ENCODE assay signal across 31 cellular contexts in the genomic region with DNA sequence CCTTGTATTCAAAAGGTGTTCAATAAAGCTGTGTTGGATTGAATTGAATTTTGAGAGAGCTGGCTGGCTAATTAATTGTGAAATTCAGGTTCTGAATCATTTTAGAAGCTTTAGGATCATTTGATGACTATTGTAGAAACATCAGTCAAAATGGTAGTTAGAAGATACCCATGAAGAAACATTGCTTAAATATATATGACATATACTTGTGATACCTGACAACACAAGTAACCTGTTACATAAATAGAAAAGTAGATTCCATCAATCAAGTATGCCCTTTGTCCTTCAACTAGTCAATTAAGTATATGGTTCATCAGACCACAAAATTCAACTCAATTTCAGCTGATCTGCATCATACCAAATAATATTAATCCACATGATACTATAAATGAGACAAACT.
DNase-seq lines count a peak whose midpoint lies in the region; FAIRE-seq and TF ChIP-seq lines count a peak whose summit lies in the region.
"Had no signal": no experiment of that assay in that cellular context is flagged by ENCODE, and none has a peak within 500 bp of the region (broad histone marks: within the 10 kb centered on the region; RNA-seq: fewer than 3 reads in every experiment).

No MANE protein-coding gene starts in this region.

- H3K27ac ChIP-seq in neural cell (ENCODE audit: low read length): no peak overlapping the region
- H3K27ac ChIP-seq: 22Rv1; A549; BLaER1; BLaER1 treated with 17β-estradiol and CSF1 and Interleukin-3, amounts not matched to agents 10 nM and 100 nM; C4-2B had no signal

- H3K36me3 ChIP-seq in neural cell (ENCODE audit: insufficient read depth, low read length): no peaks in the 10 kb centered on the region
- H3K36me3 ChIP-seq: BE2C; BLaER1; BLaER1 treated with 17β-estradiol and CSF1 and Interleukin-3, amounts not matched to agents 10 nM and 100 nM had no signal

- H3K9ac ChIP-seq in neural cell (ENCODE audit: low read length): no peak overlapping the region
- H3K9ac ChIP-seq: BLaER1; BLaER1 treated with 17β-estradiol and CSF1 and Interleukin-3, amounts not matched to agents 10 nM and 100 nM had no signal

- TF ChIP-seq RAD21 in neural cell (conservative IDR thresholded peaks at IDR 0.05): no peak

- peak; percentile 5 for FAIRE-seq in GM12892 (lab: Jason Lieb, UNC)
- FAIRE-seq: A204.1, A549, D721Med had no signal

- H2AFZ ChIP-seq in neural cell (ENCODE audit: low read depth, low read length): no peak overlapping the region

- H3K79me2 ChIP-seq in neural cell (replicated peaks; ENCODE audit: insufficient read depth, low read length): no peaks in the 10 kb centered on the region

- H3K4me3 ChIP-seq in neural cell (ENCODE audit: low read length): no peak overlapping the region
- H3K4me3 ChIP-seq: A549; BLaER1; BLaER1 treated with 17β-estradiol and CSF1 and Interleukin-3, amounts not matched to agents 10 nM and 100 nM had no signal

- peaks cover 2% of the 10 kb centered on the region for H3F3A ChIP-seq in neural cell (ENCODE audit: insufficient read depth, low read length, poor library complexity, severe bottlenecking)

- TF ChIP-seq CTCF in neural cell (IDR thresholded peaks at IDR 0.05; ENCODE audit: poor library complexity, severe bottlenecking): no peak

- TF ChIP-seq POLR2A in GM12892 (IDR thresholded peaks at IDR 0.05; ENCODE audit: low read depth, low read length): no peak

- peak; percentile 68 for TF ChIP-seq EP300 in neural cell (conservative IDR thresholded peaks at IDR 0.05; ENCODE audit: poor library complexity, severe bottlenecking)

- no peaks in the 10 kb centered on the region for H4K20me1 ChIP-seq in neural cell (ENCODE audit: insufficient read depth)
- H4K20me1 ChIP-seq: BLaER1; BLaER1 treated with 17β-estradiol and CSF1 and Interleukin-3, amounts not matched to agents 10 nM and 100 nM had no signal

- DNase-seq in GM12892 (ENCODE audit: insufficient read length): no peak
- no peak for DNase-seq in HT-29 (ENCODE audit: low spot score)
- no peak for DNase-seq in SW 1271 (lab: John Stamatoyannopoulos, UW)
- DNase-seq: 8988T; ACHN; AML-193; BE2C; C1 segment of cervical spinal cord; Caco-2; Calu3; CD4-positive, alpha-beta memory T cell; CD4-positive, alpha-beta T cell; CD4-positive, CD25-positive, alpha-beta regulatory T cell; CD8-positive, alpha-beta memory T cell; CD8-positive, alpha-beta T cell; COR-L47; DMS 273 treated with DMSO at 0.1 percent for 48 hours; DMS153; DMS53; DMS79; DMS79 treated with DMSO at 0.1 percent for 48 hours; DND-41; EL had no signal

- no peaks in the 10 kb centered on the region for H3K9me2 ChIP-seq in neural cell (ENCODE audit: insufficient read depth, low read length)

- H3K27me3 ChIP-seq in neural cell (ENCODE audit: insufficient read depth, low read depth, low read length): no peaks in the 10 kb centered on the region
- H3K27me3 ChIP-seq: BE2C; BLaER1; BLaER1 treated with 17β-estradiol and CSF1 and Interleukin-3, amounts not matched to agents 10 nM and 100 nM had no signal

- H3K4me2 ChIP-seq in neural cell (ENCODE audit: low read length): no peak overlapping the region
- H3K4me2 ChIP-seq: A549; BLaER1; BLaER1 treated with 17β-estradiol and CSF1 and Interleukin-3, amounts not matched to agents 10 nM and 100 nM had no signal

- no peaks in the 10 kb centered on the region for H3K9me3 ChIP-seq in neural cell (ENCODE audit: low read length)
- H3K9me3 ChIP-seq: A549, BE2C, Caco-2 had no signal

TF ChIP-seq in neural cell, 6 proteins besides CTCF, POLR2A, EP300 and RAD21:
- TF ChIP-seq POLR2AphosphoS5 (IDR thresholded peaks at IDR 0.05) (peak; percentile 61), EZH2 (IDR thresholded peaks at IDR 0.05; ENCODE audit: borderline replicate concordance, insufficient read depth, low read length, poor library complexity, severe bottlenecking) (no peak), MXI1 (conservative IDR thresholded peaks at IDR 0.05; ENCODE audit: poor library complexity, severe bottlenecking) (no peak)
- TF ChIP-seq, protein P1, sequence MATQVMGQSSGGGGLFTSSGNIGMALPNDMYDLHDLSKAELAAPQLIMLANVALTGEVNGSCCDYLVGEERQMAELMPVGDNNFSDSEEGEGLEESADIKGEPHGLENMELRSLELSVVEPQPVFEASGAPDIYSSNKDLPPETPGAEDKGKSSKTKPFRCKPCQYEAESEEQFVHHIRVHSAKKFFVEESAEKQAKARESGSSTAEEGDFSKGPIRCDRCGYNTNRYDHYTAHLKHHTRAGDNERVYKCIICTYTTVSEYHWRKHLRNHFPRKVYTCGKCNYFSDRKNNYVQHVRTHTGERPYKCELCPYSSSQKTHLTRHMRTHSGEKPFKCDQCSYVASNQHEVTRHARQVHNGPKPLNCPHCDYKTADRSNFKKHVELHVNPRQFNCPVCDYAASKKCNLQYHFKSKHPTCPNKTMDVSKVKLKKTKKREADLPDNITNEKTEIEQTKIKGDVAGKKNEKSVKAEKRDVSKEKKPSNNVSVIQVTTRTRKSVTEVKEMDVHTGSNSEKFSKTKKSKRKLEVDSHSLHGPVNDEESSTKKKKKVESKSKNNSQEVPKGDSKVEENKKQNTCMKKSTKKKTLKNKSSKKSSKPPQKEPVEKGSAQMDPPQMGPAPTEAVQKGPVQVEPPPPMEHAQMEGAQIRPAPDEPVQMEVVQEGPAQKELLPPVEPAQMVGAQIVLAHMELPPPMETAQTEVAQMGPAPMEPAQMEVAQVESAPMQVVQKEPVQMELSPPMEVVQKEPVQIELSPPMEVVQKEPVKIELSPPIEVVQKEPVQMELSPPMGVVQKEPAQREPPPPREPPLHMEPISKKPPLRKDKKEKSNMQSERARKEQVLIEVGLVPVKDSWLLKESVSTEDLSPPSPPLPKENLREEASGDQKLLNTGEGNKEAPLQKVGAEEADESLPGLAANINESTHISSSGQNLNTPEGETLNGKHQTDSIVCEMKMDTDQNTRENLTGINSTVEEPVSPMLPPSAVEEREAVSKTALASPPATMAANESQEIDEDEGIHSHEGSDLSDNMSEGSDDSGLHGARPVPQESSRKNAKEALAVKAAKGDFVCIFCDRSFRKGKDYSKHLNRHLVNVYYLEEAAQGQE (IDR thresholded peaks at IDR 0.05; ENCODE audit: borderline replicate concordance): no peak
